ENCODE assay signal across 1 cellular context in genomic region chr11:128289048-128289447, GRCh38.
TF ChIP-seq lines count a peak whose summit lies in the region.

No MANE protein-coding gene starts in this region.

TF ChIP-seq in GM23338, 12 proteins besides CTCF, POLR2A, EP300 and RAD21:
- no peak for TF ChIP-seq ZNF462 (CRISPR knock-in tag; IDR thresholded peaks at IDR 0.05)
- no peak for TF ChIP-seq STAT1 (IDR thresholded peaks at IDR 0.05; ENCODE audit: unreplicated experiment)
- no peak for TF ChIP-seq EZH2phosphoT487 (IDR thresholded peaks at IDR 0.05; ENCODE audit: unreplicated experiment)
- TF ChIP-seq NANOG (IDR thresholded peaks at IDR 0.05; ENCODE audit: borderline replicate concordance): no peak
- no peak for TF ChIP-seq EZH2 (IDR thresholded peaks at IDR 0.05; ENCODE audit: low read depth, unreplicated experiment)
- TF ChIP-seq REST (IDR thresholded peaks at IDR 0.05; ENCODE audit: unreplicated experiment): no peak
- TF ChIP-seq ETS1 (IDR thresholded peaks at IDR 0.05): no peak
- TF ChIP-seq POLR2AphosphoS5 (IDR thresholded peaks at IDR 0.05; ENCODE audit: low read depth): no peak
- TF ChIP-seq CREB1 (CRISPR knock-in tag; IDR thresholded peaks at IDR 0.05; ENCODE audit: low read depth): no peak
- TF ChIP-seq ZNF331 (CRISPR knock-in tag; IDR thresholded peaks at IDR 0.05; ENCODE audit: low read depth): no peak
- no peak for TF ChIP-seq ZNF114 (CRISPR knock-in tag; IDR thresholded peaks at IDR 0.05)
- no peak for TF ChIP-seq JUNB (IDR thresholded peaks at IDR 0.05; ENCODE audit: unreplicated experiment)
